35 cellular contexts compared by ENCODE assay signal in the genomic region with DNA sequence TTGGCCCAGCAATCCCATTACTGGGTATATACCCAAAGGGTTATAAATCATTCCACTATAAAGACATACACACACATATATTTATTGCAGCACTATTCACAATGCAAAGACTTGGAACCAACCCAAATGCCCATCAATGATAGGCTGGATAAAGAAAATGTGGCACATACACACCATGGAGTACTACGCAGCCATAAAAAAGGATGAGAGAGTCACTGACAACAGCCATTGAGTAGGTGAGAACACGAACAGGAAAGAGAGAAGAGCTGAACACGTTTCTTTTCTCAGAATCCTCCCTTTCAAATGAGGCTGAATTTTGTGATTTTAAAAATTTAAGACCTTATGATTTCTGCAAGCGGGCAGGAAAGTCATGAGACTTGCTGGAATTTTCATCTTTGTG. TPM values are rescaled to one million over a fixed set of nuclear protein-coding genes. Genes with fewer than 3 reads are reported as not detected.
DNase-seq lines count a peak whose midpoint lies in the region; ATAC-seq, FAIRE-seq and TF ChIP-seq lines count a peak whose summit lies in the region.
"Had no signal": no experiment of that assay in that cellular context is flagged by ENCODE, and none has a peak within 500 bp of the region (broad histone marks: within the 10 kb centered on the region; RNA-seq: fewer than 3 reads in every experiment).

No MANE protein-coding gene starts in this region.

- no peaks in the 10 kb centered on the region for H3K4me1 Mint-ChIP-seq in WTC11
- H3K4me1 Mint-ChIP-seq: CD14-positive monocyte had no signal

- TF ChIP-seq RAD21 in K562 (CRISPR knock-in tag; conservative IDR thresholded peaks at IDR 0.05 in 1 of 2, IDR thresholded peaks at IDR 0.05 in 1 of 2) = no peak

- H3K9me1 ChIP-seq in K562 (ENCODE audit: control insufficient read depth, insufficient read depth, low read length) = no peaks in the 10 kb centered on the region

- in situ Hi-C loops in K562 (cut with MboI) = no loop called here

- H3K4me3 ChIP-seq in HEK293 (ENCODE audit: low read depth, low read length) (no peak overlapping the region), K562 (no peak overlapping the region)
- H3K4me3 ChIP-seq: A549; BLaER1; BLaER1 treated with 17β-estradiol and CSF1 and Interleukin-3, amounts not matched to agents 10 nM and 100 nM had no signal

- H3K4me3 Mint-ChIP-seq in WTC11 = no peak overlapping the region
- H3K4me3 Mint-ChIP-seq: B cell; CD14-positive monocyte; CD4-positive, alpha-beta memory T cell; CD4-positive, alpha-beta T cell; CD8-positive, alpha-beta memory T cell; CD8-positive, alpha-beta T cell had no signal

- H3K27me3 ChIP-seq in K562 (ENCODE audit: control insufficient read depth in 2 of 2, insufficient read depth in 2 of 2, low read length in 2 of 2) = peaks cover 0 to 2% of the 10 kb centered on the region in 2 experiments; a peak in 1 of 5 replicates
- H3K27me3 ChIP-seq: BLaER1; BLaER1 treated with 17β-estradiol and CSF1 and Interleukin-3, amounts not matched to agents 10 nM and 100 nM had no signal

- no peak for TF ChIP-seq CTCF in HEK293 (tag by site-specific recombination; IDR thresholded peaks at IDR 0.05)
- no peak for TF ChIP-seq CTCF in WTC11 (IDR thresholded peaks at IDR 0.05)
- TF ChIP-seq CTCF in K562 (IDR thresholded peaks at IDR 0.05 in 2 of 3, conservative IDR thresholded peaks at IDR 0.05 in 1 of 3; ENCODE audit: insufficient read depth in 2 of 3, low read depth in 1 of 3, low read length in 3 of 3) = no peak

- intact Hi-C loops in K562 (cut with micrococcal nuclease) (no loop called here), left ventricle myocardium superior (cut with micrococcal nuclease) (no loop called here)

- no peak for DNase-seq in WTC11 (ENCODE audit: low spot score)
- DNase-seq in K562 (ENCODE audit: extremely low read depth in 1 of 4, low spot score in 3 of 4) = no peak
- no peak for DNase-seq in left ventricle myocardium superior
- DNase-seq in GM19239 (ENCODE audit: insufficient read length, low spot score) = no peak
- DNase-seq in NCI-H1048 (lab: John Stamatoyannopoulos, UW) = no peak
- DNase-seq: 8988T; ACHN; AML-193; BE2C; C1 segment of cervical spinal cord; Caco-2; Calu3; CD4-positive, alpha-beta memory T cell; CD4-positive, alpha-beta T cell; CD4-positive, CD25-positive, alpha-beta regulatory T cell; CD8-positive, alpha-beta memory T cell; CD8-positive, alpha-beta T cell; COR-L47; DMS 273 treated with DMSO at 0.1 percent for 48 hours; DMS153; DMS53; DMS79; DMS79 treated with DMSO at 0.1 percent for 48 hours; DND-41; EL had no signal

- TF ChIP-seq EP300 in K562 (IDR thresholded peaks at IDR 0.05; ENCODE audit: low read length) = no peak

- no peak for ATAC-seq in WTC11
- ATAC-seq in K562 = no peak
- ATAC-seq in left ventricle myocardium superior = no peak
- ATAC-seq: A549; CD8-positive, alpha-beta T cell had no signal

- no TSS peak for BruUV-seq in K562 (replicated peaks; lab: Mats Ljungman, UMichigan)

- H3K4me2 ChIP-seq in K562 (ENCODE audit: insufficient read depth, low read length) = no peak overlapping the region
- H3K4me2 ChIP-seq: A549; BLaER1; BLaER1 treated with 17β-estradiol and CSF1 and Interleukin-3, amounts not matched to agents 10 nM and 100 nM had no signal

- no peak for FAIRE-seq in K562 (lab: Jason Lieb, UNC)
- FAIRE-seq in GM19239 (lab: Jason Lieb, UNC) = no peak
- FAIRE-seq: A204.1, A549, D721Med had no signal

- no peaks in the 10 kb centered on the region for H4K20me1 ChIP-seq in K562 (replicated peaks; ENCODE audit: control insufficient read depth, insufficient read depth, low read length)
- H4K20me1 ChIP-seq: BLaER1; BLaER1 treated with 17β-estradiol and CSF1 and Interleukin-3, amounts not matched to agents 10 nM and 100 nM had no signal

- H3K36me3 Mint-ChIP-seq in WTC11 = peaks cover 5% of the 10 kb centered on the region
- H3K36me3 Mint-ChIP-seq: CD14-positive monocyte; CD4-positive, alpha-beta memory T cell; CD4-positive, CD25-positive, alpha-beta regulatory T cell; CD8-positive, alpha-beta T cell had no signal

- H3K27ac ChIP-seq in HEK293 (ENCODE audit: extremely low read depth, low read depth, low read length) (no peak overlapping the region), K562 (ENCODE audit: extremely low read depth, low read depth, low read length) (no peak overlapping the region)
- H3K27ac ChIP-seq: 22Rv1; A549; BLaER1; BLaER1 treated with 17β-estradiol and CSF1 and Interleukin-3, amounts not matched to agents 10 nM and 100 nM; C4-2B had no signal

- H3K27me3 Mint-ChIP-seq in WTC11 (ENCODE audit: low read depth) = peaks cover 2% of the 10 kb centered on the region; the same call in 1 of the 2 replicates
- H3K27me3 Mint-ChIP-seq: B cell; CD4-positive, alpha-beta memory T cell; CD4-positive, alpha-beta T cell had no signal

- POLR2A ChIA-PET in HEK293 (lab: Yijun Ruan, JAX) = no interaction called here
- POLR2A ChIA-PET in WTC11 (lab: Charles Lee) = interaction anchor here (0.6 kb wide), 1 partner anchor 11 kb away, joined by 6 read pairs; no protein-coding TSS in a partner anchor
- POLR2A ChIA-PET in K562 (lab: Yijun Ruan, JAX) = no interaction called here

- no peak overlapping the region for H3K27ac Mint-ChIP-seq in WTC11
- H3K27ac Mint-ChIP-seq: B cell; CD14-positive monocyte; CD4-positive, alpha-beta memory T cell; CD4-positive, alpha-beta T cell; CD4-positive, CD25-positive, alpha-beta regulatory T cell; CD8-positive, alpha-beta memory T cell; CD8-positive, alpha-beta T cell had no signal

- H3K9me3 ChIP-seq in HEK293 (ENCODE audit: control insufficient read depth, insufficient read depth, low read depth, low read length) (no peaks in the 10 kb centered on the region), K562 (replicated peaks; ENCODE audit: control insufficient read depth, insufficient read depth, low read depth, low read length) (0 out of 2 replicates have a peak, but pooled peaks cover 2% of the 10 kb centered on the region)
- H3K9me3 ChIP-seq: BE2C, Caco-2 had no signal

- H3K36me3 ChIP-seq in HEK293 (ENCODE audit: control insufficient read depth in 2 of 2, insufficient read depth in 1 of 2, low read length in 2 of 2) (no peaks in the 10 kb centered on the region), K562 (ENCODE audit: control insufficient read depth, insufficient read depth, low read length) (no peaks in the 10 kb centered on the region)
- H3K36me3 ChIP-seq: BE2C; BLaER1; BLaER1 treated with 17β-estradiol and CSF1 and Interleukin-3, amounts not matched to agents 10 nM and 100 nM had no signal

- H2AFZ ChIP-seq in K562 (ENCODE audit: low read depth, low read length) = no peak overlapping the region

- peaks cover 22% of the 10 kb centered on the region for H3K9me3 Mint-ChIP-seq in WTC11

- CTCF ChIA-PET in HEK293 (lab: Yijun Ruan, JAX) = no interaction called here
- CTCF ChIA-PET in WTC11 (lab: Charles Lee) = interaction anchor here (1.5 kb wide), 1 partner anchor 34 kb away, joined by 4 read pairs; no protein-coding TSS in a partner anchor
- CTCF ChIA-PET in K562 (lab: Yijun Ruan, JAX; ENCODE audit: low intra/inter-chr PET ratio) = no interaction called here

- H3K4me1 ChIP-seq in HEK293 (ENCODE audit: control insufficient read depth, insufficient read depth, low read length) = no peaks in the 10 kb centered on the region
- peaks cover 7 to 13% of the 10 kb centered on the region in 2 experiments; a peak in 3 of 5 replicates for H3K4me1 ChIP-seq in K562 (replicated peaks in 1 of 2; ENCODE audit: control insufficient read depth in 2 of 2, insufficient read depth in 2 of 2, low read length in 2 of 2)
- H3K4me1 ChIP-seq: BE2C, Caco-2 had no signal

- 40% methylated on average over 4 of the region's 4 CpGs for WGBS in K562 (ENCODE audit: insufficient coverage, low coverage, missing lambda C conversion rate)

- no peaks in the 10 kb centered on the region for H3K79me2 ChIP-seq in K562 (ENCODE audit: control insufficient read depth, insufficient read depth, low read length)

- TF ChIP-seq POLR2A in K562 (conservative IDR thresholded peaks at IDR 0.05) = no peak

- H3K9ac ChIP-seq in K562 (ENCODE audit: insufficient read depth in 1 of 2, low read depth in 2 of 2, low read length in 2 of 2) = no peak overlapping the region
- H3K9ac ChIP-seq: BLaER1; BLaER1 treated with 17β-estradiol and CSF1 and Interleukin-3, amounts not matched to agents 10 nM and 100 nM had no signal

TF ChIP-seq in HEK293, 187 proteins besides CTCF, POLR2A, EP300 and RAD21:
- TF ChIP-seq ZNF521 (tag by site-specific recombination; IDR thresholded peaks at IDR 0.05) (no peak), ZNF146 (tag by site-specific recombination; IDR thresholded peaks at IDR 0.05) (peak; percentile 82)

TF ChIP-seq in WTC11, 78 proteins besides CTCF, POLR2A, EP300 and RAD21:
- TF ChIP-seq MYBL2 (CRISPR knock-in tag; IDR thresholded peaks at IDR 0.05) = no peak
- TF ChIP-seq GTF2I (CRISPR knock-in tag; conservative IDR thresholded peaks at IDR 0.05) = 0 out of 2 replicates have a peak, but pooled peaks have one; percentile 21

TF ChIP-seq in K562, 482 proteins besides CTCF, POLR2A, EP300 and RAD21 (continues in another document):
- TF ChIP-seq TEAD1 (CRISPR knock-in tag; IDR thresholded peaks at IDR 0.05) (no peak), RBM34 (IDR thresholded peaks at IDR 0.05; ENCODE audit: borderline replicate concordance, insufficient read depth, low read length) (no peak)

RNA-seq across cellular contexts. Expression of gene RABGAP1L, which starts 10.1 kb away (rescaled TPM):
- total RNA-seq in WTC11 (2021) = 76.9 to 126 TPM (median 116 TPM) in 3 replicates
- total RNA-seq in K562 (2011; cell fraction: chromatin; rRNA removed; ENCODE audit: low replicate concordance) = 89.1 and 291 TPM in 2 replicates
- total RNA-seq in K562 (2011; cell fraction: nucleolus; rRNA removed) = 36.2 and 52.6 TPM in 2 replicates
- 84.4 and 92.0 TPM in 2 replicates for total RNA-seq in K562 (2011; cell fraction: nucleoplasm; rRNA removed)
- 26.5 and 27.8 TPM in 2 replicates for total RNA-seq in K562 (2014; rRNA removed)
- total RNA-seq in K562 (2014; rRNA removed; fragmentation: Illumina TruSeq; extraction: Trizol) = 44.9 and 49.7 TPM in 2 replicates
- 39.1 and 40.9 TPM in 2 replicates for total RNA-seq in K562 (2015; rRNA removed; fragmentation: Illumina TruSeq; extraction: Trizol)
- total RNA-seq in K562 (2021) = 29.9 and 32.2 TPM in 2 replicates
- polyA plus RNA-seq in K562 (2011; rRNA removed) = 23.8 and 26.7 TPM in 2 replicates
- polyA plus RNA-seq in K562 (2011; cell fraction: cytosol; rRNA removed) = 9.7 and 12.2 TPM in 2 replicates
- polyA plus RNA-seq in K562 (2011; cell fraction: nucleus; rRNA removed) = 22.1 and 29.9 TPM in 2 replicates
- 20.8 and 24.8 TPM in 2 replicates for polyA plus RNA-seq in K562 (2012)
- polyA plus RNA-seq in K562 (2014; fragmentation: Illumina TruSeq; extraction: Trizol) = 21.6 and 25.6 TPM in 2 replicates
- polyA plus RNA-seq in K562 (2014; fragmentation: Nextera tagmentation; extraction: Ambion mirVana) = 10 to 100 TPM; 16.5 to 19.0 TPM
- 18.7 and 24.1 TPM in 2 replicates for polyA plus RNA-seq in K562 (2014; rRNA removed)
- 106 and 144 TPM in 2 replicates for polyA minus RNA-seq in K562 (2011; rRNA and poly(A)+ RNA removed)
- 15.3 and 20.0 TPM in 2 replicates for polyA minus RNA-seq in K562 (2011; cell fraction: cytosol; rRNA and poly(A)+ RNA removed)
- 85.5 and 157 TPM in 2 replicates for polyA minus RNA-seq in K562 (2011; cell fraction: nucleus; rRNA and poly(A)+ RNA removed)
- total RNA-seq in left ventricle myocardium superior = 147 TPM

Comparison
In these comparisons a context has a peak if more than half of its experiments do, and no peak if none do; other contexts are left out.
1. Of the 44 proteins assayed by ChIP-seq in both K562 and HEK293: peak only in K562: none; only in HEK293: none; in both: ZNF146; in neither: 43.